22 cellular contexts compared by ENCODE assay signal in the genomic region with DNA sequence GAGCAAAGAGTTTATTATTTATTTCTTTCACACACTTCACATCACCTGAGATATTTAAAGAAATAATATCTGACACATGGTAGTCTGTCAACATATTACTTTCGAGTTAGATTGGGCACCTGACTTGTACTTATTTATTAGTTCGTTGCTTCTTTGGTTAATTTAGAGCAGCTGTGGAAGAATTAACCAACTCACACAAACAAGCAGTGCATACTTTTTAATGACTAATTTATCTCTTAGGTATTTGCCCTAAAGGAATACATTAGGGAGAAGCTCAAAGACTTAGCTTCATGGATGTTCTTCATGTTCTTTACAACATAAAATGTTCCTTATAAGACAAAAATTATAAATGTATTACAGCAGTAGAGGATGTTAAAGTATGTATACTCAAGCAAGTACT.
"Had no signal": no experiment of that assay in that cellular context is flagged by ENCODE, and none has a peak within 500 bp of the region (broad histone marks: within the 10 kb centered on the region; RNA-seq: fewer than 3 reads in every experiment).

No MANE protein-coding gene starts in this region.

- DNase-seq: activated CD4-positive, alpha-beta T cell treated with anti-CD3 and anti-CD28 coated beads for 1 hour; activated CD4-positive, alpha-beta T cell treated with anti-CD3 and anti-CD28 coated beads, Interleukin-2, amount 50 U/mL, for 1 hour; activated CD8-positive, alpha-beta T cell treated with anti-CD3 and anti-CD28 coated beads, Interleukin-2, amount 10 ng/mL, durations not matched to agents 7 days and 5 days; activated gamma-delta T cell; activated naive CD4-positive, alpha-beta T cell treated with anti-CD3 and anti-CD28 coated beads, Interleukin-2, amount 50 U/mL, for 16 hours; activated naive CD8-positive, alpha-beta T cell treated with anti-CD3 and anti-CD28 coated beads, Interleukin-2, amount 50 U/mL, for 24 hours; effector CD4-positive, alpha-beta T cell; erythroblast; hypothalamus; left ventricle myocardium inferior; nucleus accumbens; small intestine; stimulated activated CD4-positive, alpha-beta T cell treated with anti-CD3 and anti-CD28 coated beads, Interleukin-2, amount 100 ng/mL, for 24 hours; stomach; WERI-Rb-1 had no signal

- H3K36me3 ChIP-seq: cardiac muscle cell, left ventricle myocardium inferior, suprapubic skin, WERI-Rb-1 had no signal

- H3K4me3 Mint-ChIP-seq: activated CD8-positive, alpha-beta T cell treated with anti-CD3 and anti-CD28 coated beads, Interleukin-2, amount 10 ng/mL, durations not matched to agents 7 days and 5 days; activated naive CD8-positive, alpha-beta T cell treated with anti-CD3 and anti-CD28 coated beads, Interleukin-2, amount 50 U/mL, for 24 hours; activated T-helper 1 cell treated with anti-CD3 and anti-CD28 coated beads, Interleukin-12 subunit alpha, Interleukin-12 subunit beta, Interleukin-2, Interleukin-4 antibody, amounts not matched to agents 30 ng/mL and 10 ng/mL and 1 ng/mL, durations not matched to agents 14 hours and 24 hours and 36 hours; nephron; stimulated activated effector memory CD8-positive, alpha-beta T cell treated with anti-CD3 and anti-CD28 coated beads, Interleukin-12 subunit alpha, Interleukin-12 subunit beta, amount 100 ng/mL, for 72 hours had no signal

- H3K4me1 Mint-ChIP-seq: activated naive CD8-positive, alpha-beta T cell treated with anti-CD3 and anti-CD28 coated beads, Interleukin-2, amount 50 U/mL, for 24 hours; stimulated activated effector memory CD8-positive, alpha-beta T cell treated with anti-CD3 and anti-CD28 coated beads, Interleukin-12 subunit alpha, Interleukin-12 subunit beta, amount 100 ng/mL, for 72 hours had no signal

- H3K36me3 Mint-ChIP-seq: stimulated activated effector memory CD8-positive, alpha-beta T cell treated with anti-CD3 and anti-CD28 coated beads, Interleukin-12 subunit alpha, Interleukin-12 subunit beta, amount 100 ng/mL, for 72 hours had no signal

- ATAC-seq: activated CD8-positive, alpha-beta T cell treated with anti-CD3 and anti-CD28 coated beads, Interleukin-2, amount 10 ng/mL, durations not matched to agents 7 days and 5 days; activated naive CD8-positive, alpha-beta T cell treated with anti-CD3 and anti-CD28 coated beads, Interleukin-2, amount 50 U/mL, for 24 hours; sciatic nerve; stimulated activated effector memory CD8-positive, alpha-beta T cell treated with anti-CD3 and anti-CD28 coated beads, Interleukin-12 subunit alpha, Interleukin-12 subunit beta, amount 100 ng/mL, for 72 hours had no signal

- H3K27me3 ChIP-seq: cardiac muscle cell, stomach, suprapubic skin, tibial nerve had no signal

- H3K4me1 ChIP-seq: stomach had no signal

- H3K27me3 Mint-ChIP-seq: activated naive CD8-positive, alpha-beta T cell treated with anti-CD3 and anti-CD28 coated beads, Interleukin-2, amount 50 U/mL, for 24 hours had no signal

- H3K4me3 ChIP-seq: cardiac muscle cell, left ventricle myocardium inferior, stomach, suprapubic skin, tibial nerve had no signal

- H3K27ac ChIP-seq: cardiac muscle cell, left ventricle myocardium inferior, stomach, suprapubic skin, WERI-Rb-1 had no signal

- H3K27ac Mint-ChIP-seq: activated CD8-positive, alpha-beta T cell treated with anti-CD3 and anti-CD28 coated beads, Interleukin-2, amount 10 ng/mL, durations not matched to agents 7 days and 5 days; activated naive CD8-positive, alpha-beta T cell treated with anti-CD3 and anti-CD28 coated beads, Interleukin-2, amount 50 U/mL, for 24 hours; activated T-helper 1 cell treated with anti-CD3 and anti-CD28 coated beads, Interleukin-12 subunit alpha, Interleukin-12 subunit beta, Interleukin-2, Interleukin-4 antibody, amounts not matched to agents 30 ng/mL and 10 ng/mL and 1 ng/mL, durations not matched to agents 14 hours and 24 hours and 36 hours; stimulated activated effector memory CD8-positive, alpha-beta T cell treated with anti-CD3 and anti-CD28 coated beads, Interleukin-12 subunit alpha, Interleukin-12 subunit beta, amount 100 ng/mL, for 72 hours had no signal

- H3K9me3 Mint-ChIP-seq: activated T-helper 1 cell treated with anti-CD3 and anti-CD28 coated beads, Interleukin-12 subunit alpha, Interleukin-12 subunit beta, Interleukin-2, Interleukin-4 antibody, amounts not matched to agents 30 ng/mL and 10 ng/mL and 1 ng/mL, durations not matched to agents 14 hours and 24 hours and 36 hours; nephron had no signal

- H3K9me3 ChIP-seq: left ventricle myocardium inferior, stomach, suprapubic skin, tibial nerve had no signal
